19 cellular contexts compared by ENCODE assay signal in genomic region chr11:126538071-126538470, GRCh38.
"Had no signal": no experiment of that assay in that cellular context is flagged by ENCODE, and none has a peak within 500 bp of the region (broad histone marks: within the 10 kb centered on the region; RNA-seq: fewer than 3 reads in every experiment).

No MANE protein-coding gene starts in this region.

- H3K4me1 ChIP-seq: thyroid gland, uterus had no signal

- H3K27me3 ChIP-seq: dorsolateral prefrontal cortex, thyroid gland, uterus had no signal

- DNase-seq: activated CD4-positive, alpha-beta T cell treated with anti-CD3 and anti-CD28 coated beads for 4 hours; activated CD8-positive, alpha-beta memory T cell treated with anti-CD3 and anti-CD28 coated beads, Interleukin-2, amount 50 U/mL, for 4 hours; activated CD8-positive, alpha-beta T cell treated with anti-CD3 and anti-CD28 coated beads for 36 hours; activated gamma-delta T cell; activated T-cell treated with anti-CD3 and anti-CD28 coated beads, Interleukin-2, amount 50 U/mL, for 72 hours; dorsolateral prefrontal cortex; endodermal cell; hypothalamus; left ventricle myocardium superior; mesenchymal stem cell; naive thymus-derived CD8-positive, alpha-beta T cell; retina; stimulated activated CD4-positive, alpha-beta T cell treated with anti-CD3 and anti-CD28 coated beads, Interleukin-2, amount 100 ng/mL, for 48 hours; thyroid gland; uterus had no signal

- H3K36me3 ChIP-seq: cardiac muscle cell, thyroid gland, uterus had no signal

- H3K27ac ChIP-seq: cardiac muscle cell, dorsolateral prefrontal cortex, thyroid gland, uterus had no signal

- ATAC-seq: activated CD8-positive, alpha-beta T cell treated with anti-CD3 and anti-CD28 coated beads for 36 hours; activated naive CD4-positive, alpha-beta T cell treated with anti-CD3 and anti-CD28 coated beads, Interleukin-2, amount 50 U/mL, for 72 hours; activated T-cell treated with anti-CD3 and anti-CD28 coated beads, Interleukin-2, amount 50 U/mL, for 72 hours; left ventricle myocardium superior; naive thymus-derived CD8-positive, alpha-beta T cell; stimulated activated memory B cell treated with anti-CD40 and anti-IgM and Interleukin-4, amounts not matched to agents 10 μg/mL and 1 μg/mL and 100 μg/mL, for 72 hours; WTC11 had no signal

- H3K4me3 ChIP-seq: cardiac muscle cell, dorsolateral prefrontal cortex, thyroid gland, uterus had no signal

- H3K9me3 ChIP-seq: thyroid gland, uterus had no signal
